Comparison of ENCODE assay signal across 8 cellular contexts in the genomic region with DNA sequence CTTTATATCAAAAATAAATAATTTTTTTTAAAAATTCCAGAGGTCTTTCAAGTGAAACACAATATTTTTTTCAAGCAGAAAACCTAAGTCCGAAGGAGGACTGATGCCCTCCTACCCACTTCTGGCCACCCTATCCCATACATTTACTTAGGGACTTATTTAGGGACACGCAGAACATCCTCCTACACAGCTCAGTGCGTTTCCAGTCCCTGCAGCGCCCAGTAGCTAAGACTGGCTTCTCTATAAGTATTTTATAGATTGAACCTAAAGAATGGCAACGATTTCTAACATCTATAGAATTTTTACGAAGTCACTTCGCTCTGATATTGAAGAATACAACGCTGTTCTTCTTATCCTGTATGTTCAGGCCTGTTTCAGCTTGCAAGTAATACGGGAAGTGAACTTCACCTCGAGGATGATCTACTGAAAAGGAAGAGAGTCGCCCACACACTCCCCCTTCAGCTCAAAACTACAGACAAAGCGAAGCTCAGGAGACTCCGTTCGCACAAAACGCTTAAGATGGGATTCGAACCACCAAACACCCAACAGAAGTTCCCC. TPM values are rescaled to one million over a fixed set of nuclear protein-coding genes. Genes with fewer than 3 reads are reported as not detected.
A peak's percentile ranks its signal among the peaks of the same experiment; 100 is the strongest.
DNase-seq lines count a peak whose midpoint lies in the region; ATAC-seq and TF ChIP-seq lines count a peak whose summit lies in the region.

No MANE protein-coding gene starts in this region.

- H3K36me3 Mint-ChIP-seq in activated naive CD8-positive, alpha-beta T cell treated with anti-CD3 and anti-CD28 coated beads, Interleukin-2, amount 50 U/mL, for 24 hours (ENCODE audit: low read depth), result peaks cover 18% of the 10 kb centered on the region

- ATAC-seq in left ventricle myocardium superior (no peak), lower lobe of right lung (no peak), GM21825 (IDR thresholded peaks at IDR 0.05; ENCODE audit: unreplicated experiment) (no peak), GM19467 (IDR thresholded peaks at IDR 0.05; ENCODE audit: unreplicated experiment) (no peak)
- ATAC-seq in activated naive CD8-positive, alpha-beta T cell treated with anti-CD3 and anti-CD28 coated beads, Interleukin-2, amount 50 U/mL, for 24 hours, result no peak

- no peak for TF ChIP-seq POLR2A in uterus (IDR thresholded peaks at IDR 0.05)

- H3K27me3 ChIP-seq in left ventricle myocardium inferior (ENCODE audit: low read depth) (no peaks in the 10 kb centered on the region), lower lobe of right lung (ENCODE audit: low read depth) (no peaks in the 10 kb centered on the region), uterus (no peaks in the 10 kb centered on the region)

- H3K4me3 ChIP-seq in left ventricle myocardium inferior (peak overlapping the region; percentile 100), lower lobe of right lung (peak overlapping the region; percentile 86), uterus (peak overlapping the region; percentile 81 to 84)

- H3K27ac ChIP-seq in left ventricle myocardium inferior (replicated peaks) (peak overlapping the region; percentile 100), lower lobe of right lung (no peak overlapping the region), uterus (peak overlapping the region in 1 of 2 donors; percentile 95)

- no peaks in the 10 kb centered on the region for H3K9me3 Mint-ChIP-seq in activated naive CD8-positive, alpha-beta T cell treated with anti-CD3 and anti-CD28 coated beads, Interleukin-2, amount 50 U/mL, for 24 hours

- peaks cover 29% of the 10 kb centered on the region for H3K4me1 Mint-ChIP-seq in activated naive CD8-positive, alpha-beta T cell treated with anti-CD3 and anti-CD28 coated beads, Interleukin-2, amount 50 U/mL, for 24 hours

- peak overlapping the region; percentile 87 for H3K4me3 Mint-ChIP-seq in activated naive CD8-positive, alpha-beta T cell treated with anti-CD3 and anti-CD28 coated beads, Interleukin-2, amount 50 U/mL, for 24 hours

- H3K27me3 Mint-ChIP-seq in activated naive CD8-positive, alpha-beta T cell treated with anti-CD3 and anti-CD28 coated beads, Interleukin-2, amount 50 U/mL, for 24 hours, result peaks cover 2% of the 10 kb centered on the region

- TF ChIP-seq CTCF in left ventricle myocardium inferior (IDR thresholded peaks at IDR 0.05; ENCODE audit: borderline replicate concordance), result no peak
- TF ChIP-seq CTCF in lower lobe of right lung (IDR thresholded peaks at IDR 0.05), result no peak
- no peak for TF ChIP-seq CTCF in uterus (IDR thresholded peaks at IDR 0.05)

- peak overlapping the region; percentile 84 for H3K27ac Mint-ChIP-seq in activated naive CD8-positive, alpha-beta T cell treated with anti-CD3 and anti-CD28 coated beads, Interleukin-2, amount 50 U/mL, for 24 hours

- H3K9me3 ChIP-seq in left ventricle myocardium inferior (replicated peaks) (no peaks in the 10 kb centered on the region), lower lobe of right lung (no peaks in the 10 kb centered on the region), uterus (no peaks in the 10 kb centered on the region)

- DNase-seq in left ventricle myocardium inferior, result no peak
- no peak for DNase-seq in left ventricle myocardium superior
- DNase-seq in activated naive CD8-positive, alpha-beta T cell treated with anti-CD3 and anti-CD28 coated beads, Interleukin-2, amount 50 U/mL, for 24 hours, result no peak
- no peak for DNase-seq in lower lobe of right lung
- DNase-seq in uterus, result no peak
- no peak for DNase-seq in KG1 (lab: John Stamatoyannopoulos, UW)

- H3K36me3 ChIP-seq in left ventricle myocardium inferior, result peaks cover 27% of the 10 kb centered on the region
- H3K36me3 ChIP-seq in lower lobe of right lung, result peaks cover 32% of the 10 kb centered on the region
- H3K36me3 ChIP-seq in uterus, result no peaks in the 10 kb centered on the region

- intact Hi-C loops in left ventricle myocardium inferior (cut with micrococcal nuclease) (no loop called here), left ventricle myocardium superior (cut with micrococcal nuclease) (no loop called here), lower lobe of right lung (cut with DNase I) (no loop called here), uterus (cut with DNase I; ENCODE audit: low total_unique reads) (no loop called here)

- H3K4me1 ChIP-seq in left ventricle myocardium inferior (peaks cover 22% of the 10 kb centered on the region), lower lobe of right lung (peaks cover 17% of the 10 kb centered on the region), uterus (peaks cover 0 to 4% of the 10 kb centered on the region in 2 donors)

RNA-seq across cellular contexts. Expression of gene CHEK2, which starts 0.3 kb away (rescaled TPM):
- total RNA-seq in left ventricle myocardium inferior (2.5 TPM), left ventricle myocardium superior (1.3 TPM), lower lobe of right lung (10.0 TPM), uterus (10 to 100 TPM in 1 of 4 donors, 1 to 10 TPM in 1, under 1 TPM in 1, not detected in 1; 0.26 to 14.5 (median 8.4) TPM)

RNA-seq across cellular contexts. Expression of gene HSCB, which starts 0.6 kb away (rescaled TPM):
- 9.8 TPM for total RNA-seq in left ventricle myocardium inferior
- total RNA-seq in left ventricle myocardium superior, result 11.1 TPM
- 13.4 TPM for total RNA-seq in lower lobe of right lung
- total RNA-seq in uterus, result 10 to 100 TPM; 13.6 to 52.4 (median 15.9) TPM

RNA-seq across cellular contexts. Expression of gene CCDC117, which starts 31.2 kb away (rescaled TPM):
- total RNA-seq in left ventricle myocardium inferior, result 10.1 TPM
- total RNA-seq in left ventricle myocardium superior, result 13.2 TPM
- total RNA-seq in lower lobe of right lung, result 21.4 TPM
- 10 to 100 TPM; 13.8 to 49.8 (median 19.5) TPM for total RNA-seq in uterus

RNA-seq across cellular contexts. Expression of gene XBP1, which starts 59.1 kb away (rescaled TPM):
- total RNA-seq in left ventricle myocardium inferior (75.9 TPM), left ventricle myocardium superior (73.7 TPM), lower lobe of right lung (216 TPM), uterus (100 to 1,000 TPM in 3 of 4 donors, 10 to 100 TPM in 1; 64.0 to 231 (median 163) TPM)
